17 cellular contexts compared by ENCODE assay signal in the genomic region with DNA sequence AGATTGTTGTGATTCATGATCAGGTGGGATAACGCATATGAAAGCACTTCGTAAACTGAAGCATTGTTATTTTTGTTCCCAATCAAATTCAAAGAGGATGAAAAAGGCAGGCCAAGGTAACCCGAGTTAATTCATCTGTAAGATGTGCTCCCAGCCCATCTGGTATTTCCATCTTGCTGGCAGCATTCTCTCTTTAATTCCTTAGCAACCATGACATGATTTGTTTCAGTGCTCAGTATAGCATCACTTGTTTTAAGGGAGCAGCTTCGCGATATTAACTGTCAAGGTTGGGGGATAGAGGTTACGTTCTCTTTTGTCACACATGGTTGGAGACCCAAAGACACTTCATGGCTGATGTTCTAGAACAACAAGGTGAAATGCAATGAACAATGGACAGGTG. TPM values are rescaled to one million over a fixed set of nuclear protein-coding genes. Genes with fewer than 3 reads are reported as not detected.
A peak's percentile ranks its signal among the peaks of the same experiment; 100 is the strongest.
DNase-seq lines count a peak whose midpoint lies in the region; ATAC-seq, FAIRE-seq and TF ChIP-seq lines count a peak whose summit lies in the region.
"Had no signal": no experiment of that assay in that cellular context is flagged by ENCODE, and none has a peak within 500 bp of the region (broad histone marks: within the 10 kb centered on the region; RNA-seq: fewer than 3 reads in every experiment).

No MANE protein-coding gene starts in this region.

- H3K27ac ChIP-seq in left ventricle myocardium inferior (replicated peaks) = peak overlapping the region; percentile 82
- peak overlapping the region in 1 of 2 donors; percentile 16 for H3K27ac ChIP-seq in right atrium auricular region
- H3K27ac ChIP-seq in rectal smooth muscle tissue (ENCODE audit: low read depth, low read length) = peak overlapping the region; percentile 93
- no peak overlapping the region for H3K27ac ChIP-seq in WERI-Rb-1

- peak; percentile 99 for FAIRE-seq in islet of Langerhans (lab: Jason Lieb, UNC)

- no peak overlapping the region for H3K4me3 Mint-ChIP-seq in natural killer cell
- H3K4me3 Mint-ChIP-seq: CD4-positive, alpha-beta memory T cell had no signal

- H3K9ac ChIP-seq in rectal smooth muscle tissue (ENCODE audit: low read length) = no peak overlapping the region

- H3K36me3 ChIP-seq in left ventricle myocardium inferior (no peaks in the 10 kb centered on the region), right atrium auricular region (no peaks in the 10 kb centered on the region), rectal smooth muscle tissue (ENCODE audit: control insufficient read depth, insufficient read depth, low read length) (no peaks in the 10 kb centered on the region), WERI-Rb-1 (no peaks in the 10 kb centered on the region)
- H3K36me3 ChIP-seq: HAP-1 had no signal

- H3K27me3 ChIP-seq in left ventricle myocardium inferior (ENCODE audit: low read depth) (no peaks in the 10 kb centered on the region), right atrium auricular region (no peaks in the 10 kb centered on the region), rectal smooth muscle tissue (ENCODE audit: control insufficient read depth, insufficient read depth, low read length) (no peaks in the 10 kb centered on the region), WERI-Rb-1 (ENCODE audit: insufficient read depth, low read depth, severe bottlenecking) (no peaks in the 10 kb centered on the region)

- H3K4me3 ChIP-seq in left ventricle myocardium inferior (no peak overlapping the region), right atrium auricular region (no peak overlapping the region), rectal smooth muscle tissue (ENCODE audit: low read length) (no peak overlapping the region), WERI-Rb-1 (ENCODE audit: low read depth, low read length) (no peak overlapping the region)
- H3K4me3 ChIP-seq: HAP-1 had no signal

- no peak for ATAC-seq in natural killer cell
- ATAC-seq in HG02970 (IDR thresholded peaks at IDR 0.05; ENCODE audit: low FRiP score, unreplicated experiment) = no peak
- ATAC-seq: PC-3 had no signal

- no peak for DNase-seq in left ventricle myocardium inferior
- DNase-seq in right atrium auricular region (ENCODE audit: low spot score) = no peak
- no peak for DNase-seq in NCI-H345 treated with DMSO at 0.1 percent for 48 hours (lab: John Stamatoyannopoulos, UW; ENCODE audit: unreplicated experiment)
- DNase-seq in natural killer cell = no peak
- DNase-seq in WERI-Rb-1 = no peak
- DNase-seq: Calu3; CD4-positive, alpha-beta memory T cell; NCI-H1105 treated with DMSO at 0.1 percent for 48 hours; NCI-H1694 treated with DMSO at 0.1 percent for 48 hours; NCI-H510A; NCI-H774; PC-3 had no signal

- intact Hi-C loops in left ventricle myocardium inferior (cut with micrococcal nuclease) = no loop called here
- intact Hi-C loops in natural killer cell (cut with micrococcal nuclease) = no loop called here

- H3K9me3 ChIP-seq in left ventricle myocardium inferior (replicated peaks) (no peaks in the 10 kb centered on the region), right atrium auricular region (no peaks in the 10 kb centered on the region), WERI-Rb-1 (ENCODE audit: severe bottlenecking) (no peaks in the 10 kb centered on the region)
- H3K9me3 ChIP-seq: HAP-1 had no signal

- no peaks in the 10 kb centered on the region for H3K27me3 Mint-ChIP-seq in natural killer cell (ENCODE audit: low read depth in 2 of 2)
- H3K27me3 Mint-ChIP-seq: CD4-positive, alpha-beta memory T cell had no signal

- no peaks in the 10 kb centered on the region for H3K36me3 Mint-ChIP-seq in natural killer cell

- H3K27ac Mint-ChIP-seq in natural killer cell = peak overlapping the region in 1 of 2 donors; percentile 33

- H3K4me1 Mint-ChIP-seq in natural killer cell = peaks cover 53 to 67% of the 10 kb centered on the region in 2 donors

- TF ChIP-seq CTCF in left ventricle myocardium inferior (IDR thresholded peaks at IDR 0.05; ENCODE audit: borderline replicate concordance) (no peak), right atrium auricular region (IDR thresholded peaks at IDR 0.05) (no peak), natural killer cell (IDR thresholded peaks at IDR 0.05) (no peak), WERI-Rb-1 (IDR thresholded peaks at IDR 0.05; ENCODE audit: low read depth, low read length) (no peak)

- H3K9me3 Mint-ChIP-seq in natural killer cell = no peaks in the 10 kb centered on the region
- H3K9me3 Mint-ChIP-seq: CD4-positive, alpha-beta memory T cell had no signal

- H3K4me1 ChIP-seq in left ventricle myocardium inferior (peaks cover 31% of the 10 kb centered on the region), right atrium auricular region (peaks cover 0 to 49% of the 10 kb centered on the region in 2 donors), rectal smooth muscle tissue (ENCODE audit: control insufficient read depth, insufficient read depth, low read length) (peaks cover 36% of the 10 kb centered on the region)
- H3K4me1 ChIP-seq: HAP-1 had no signal

RNA-seq across cellular contexts. Expression of a gene that starts 6.4 kb away (rescaled TPM):
- 5.3 TPM for total RNA-seq in left ventricle myocardium inferior
- 10 to 100 TPM; 11.1 to 17.4 TPM for total RNA-seq in right atrium auricular region
- total RNA-seq in natural killer cell = 10 to 100 TPM; 17.1 to 41.4 (median 28.6) TPM

RNA-seq across cellular contexts. Expression of a gene that starts 53.3 kb away (rescaled TPM):
- total RNA-seq in left ventricle myocardium inferior (not detected), right atrium auricular region (not detected), natural killer cell (not detected)
- total RNA-seq: A172; Calu3; CD4-positive, alpha-beta memory T cell; PC-3 had no signal
